In genomic region chr10:15313844-15314243, GRCh38 we compare ENCODE assay signal across 12 cellular contexts. TPM values are rescaled to one million over a fixed set of nuclear protein-coding genes. Genes with fewer than 3 reads are reported as not detected.
DNase-seq lines count a peak whose midpoint lies in the region; ATAC-seq and TF ChIP-seq lines count a peak whose summit lies in the region.
"Had no signal": no experiment of that assay in that cellular context is flagged by ENCODE, and none has a peak within 500 bp of the region (broad histone marks: within the 10 kb centered on the region; RNA-seq: fewer than 3 reads in every experiment).

No MANE protein-coding gene starts in this region.

- peak overlapping the region in 3 of 4 donors; percentile 25 to 69 (median 46) for H3K27ac ChIP-seq in sigmoid colon
- H3K27ac ChIP-seq: SK-N-MC had no signal

- H3K9me3 ChIP-seq in sigmoid colon = no peaks in the 10 kb centered on the region
- H3K9me3 ChIP-seq: thyroid gland had no signal

- no peak for TF ChIP-seq EP300 in sigmoid colon (IDR thresholded peaks at IDR 0.05)

- peaks cover 0 to 38% (median 18%) of the 10 kb centered on the region in 4 donors for H3K4me1 ChIP-seq in sigmoid colon

- H3K4me3 ChIP-seq in sigmoid colon = peak overlapping the region in 2 of 4 donors; percentile 11 to 25
- H3K4me3 ChIP-seq: SK-N-MC, thyroid gland had no signal

- 27 to 71% methylated on average over 13 of the region's 13 CpGs for WGBS in sigmoid colon, 2 donors

- ATAC-seq in left lobe of liver = peak; percentile 59
- no peak for ATAC-seq in HG02852 (IDR thresholded peaks at IDR 0.05; ENCODE audit: unreplicated experiment)
- ATAC-seq in HG03439 (IDR thresholded peaks at IDR 0.05; ENCODE audit: unreplicated experiment) = no peak

- H3K4me1 Mint-ChIP-seq in activated T-helper 1 cell treated with anti-CD3 and anti-CD28 coated beads, Interleukin-12 subunit alpha, Interleukin-12 subunit beta, Interleukin-2, Interleukin-4 antibody, amounts not matched to agents 30 ng/mL and 10 ng/mL and 1 ng/mL, durations not matched to agents 14 hours and 24 hours and 36 hours (ENCODE audit: low read depth) = no peaks in the 10 kb centered on the region

- H3K27ac Mint-ChIP-seq in activated T-helper 1 cell treated with anti-CD3 and anti-CD28 coated beads, Interleukin-12 subunit alpha, Interleukin-12 subunit beta, Interleukin-2, Interleukin-4 antibody, amounts not matched to agents 30 ng/mL and 10 ng/mL and 1 ng/mL, durations not matched to agents 14 hours and 24 hours and 36 hours = no peak overlapping the region
- H3K27ac Mint-ChIP-seq: immature natural killer cell had no signal

- no peak overlapping the region for H3K4me3 Mint-ChIP-seq in activated T-helper 1 cell treated with anti-CD3 and anti-CD28 coated beads, Interleukin-12 subunit alpha, Interleukin-12 subunit beta, Interleukin-2, Interleukin-4 antibody, amounts not matched to agents 30 ng/mL and 10 ng/mL and 1 ng/mL, durations not matched to agents 14 hours and 24 hours and 36 hours
- H3K4me3 Mint-ChIP-seq: immature natural killer cell had no signal

- H3K36me3 Mint-ChIP-seq in activated T-helper 1 cell treated with anti-CD3 and anti-CD28 coated beads, Interleukin-12 subunit alpha, Interleukin-12 subunit beta, Interleukin-2, Interleukin-4 antibody, amounts not matched to agents 30 ng/mL and 10 ng/mL and 1 ng/mL, durations not matched to agents 14 hours and 24 hours and 36 hours (ENCODE audit: low read depth) = no peaks in the 10 kb centered on the region
- H3K36me3 Mint-ChIP-seq: immature natural killer cell had no signal

- no peak for TF ChIP-seq POLR2A in sigmoid colon (IDR thresholded peaks at IDR 0.05)

- no peaks in the 10 kb centered on the region for H3K9me3 Mint-ChIP-seq in activated T-helper 1 cell treated with anti-CD3 and anti-CD28 coated beads, Interleukin-12 subunit alpha, Interleukin-12 subunit beta, Interleukin-2, Interleukin-4 antibody, amounts not matched to agents 30 ng/mL and 10 ng/mL and 1 ng/mL, durations not matched to agents 14 hours and 24 hours and 36 hours
- H3K9me3 Mint-ChIP-seq: immature natural killer cell had no signal

- no peak for TF ChIP-seq CTCF in sigmoid colon (IDR thresholded peaks at IDR 0.05)

- H3K27me3 Mint-ChIP-seq in activated T-helper 1 cell treated with anti-CD3 and anti-CD28 coated beads, Interleukin-12 subunit alpha, Interleukin-12 subunit beta, Interleukin-2, Interleukin-4 antibody, amounts not matched to agents 30 ng/mL and 10 ng/mL and 1 ng/mL, durations not matched to agents 14 hours and 24 hours and 36 hours (ENCODE audit: insufficient read depth) = peaks cover 2% of the 10 kb centered on the region

- H3K36me3 ChIP-seq in sigmoid colon = no peaks in the 10 kb centered on the region
- H3K36me3 ChIP-seq: thyroid gland had no signal

- H3K27me3 ChIP-seq in sigmoid colon = no peaks in the 10 kb centered on the region
- H3K27me3 ChIP-seq: thyroid gland had no signal

- intact Hi-C loops in sigmoid colon (cut with DNase I) = loop anchor here (1.0 kb wide), 1 partner anchor 56 kb away; no protein-coding TSS in a partner anchor
- intact Hi-C loops in activated T-helper 1 cell treated with anti-CD3 and anti-CD28 coated beads, Interleukin-12 subunit alpha, Interleukin-12 subunit beta, Interleukin-2, Interleukin-4 antibody, amounts not matched to agents 30 ng/mL and 10 ng/mL and 1 ng/mL, durations not matched to agents 14 hours and 24 hours and 36 hours (cut with micrococcal nuclease) = no loop called here

- DNase-seq in KBM-7 (peak; percentile 96), dermis microvascular lymphatic vessel endothelial cell (ENCODE audit: low read depth in 2 of 2) (peak; percentile 95 to 98), left lobe of liver (ENCODE audit: low spot score) (no peak), sigmoid colon (peak; percentile 73), NCI-H2171 (lab: John Stamatoyannopoulos, UW) (no peak)
- no peak for DNase-seq in activated T-helper 1 cell treated with anti-CD3 and anti-CD28 coated beads, Interleukin-12 subunit alpha, Interleukin-12 subunit beta, Interleukin-2, Interleukin-4 antibody, amounts not matched to agents 30 ng/mL and 10 ng/mL and 1 ng/mL, durations not matched to agents 14 hours and 24 hours and 36 hours (ENCODE audit: low spot score)
- DNase-seq: immature natural killer cell; stimulated activated CD4-positive, alpha-beta T cell treated with anti-CD3 and anti-CD28 coated beads, Interleukin-1b, Interleukin-23, amount 100 ng/mL, for 48 hours had no signal

- in situ Hi-C loops in KBM-7 (cut with MboI; ENCODE audit: low pct_unique_long_range_greater_than_20kb, low sequenced_read_pairs) = no loop called here

RNA-seq across cellular contexts. Expression of gene FAM171A1, which starts 57.2 kb away (rescaled TPM):
- total RNA-seq in dermis microvascular lymphatic vessel endothelial cell = 29.8 and 55.1 TPM in 2 replicates
- total RNA-seq in left lobe of liver = 8.6 TPM
- 1 to 10 TPM; 4.3 to 9.7 (median 6.4) TPM for total RNA-seq in sigmoid colon
- polyA plus RNA-seq in sigmoid colon = 10 to 100 TPM in 1 of 3 donors, 1 to 10 TPM in 2; 6.7 to 29.0 (median 7.2) TPM
- total RNA-seq in activated T-helper 1 cell treated with anti-CD3 and anti-CD28 coated beads, Interleukin-12 subunit alpha, Interleukin-12 subunit beta, Interleukin-2, Interleukin-4 antibody, amounts not matched to agents 30 ng/mL and 10 ng/mL and 1 ng/mL, durations not matched to agents 14 hours and 24 hours and 36 hours = 0.96 and 1.5 TPM in 2 replicates

Comparison
In these comparisons a context has a peak if more than half of its experiments do, and no peak if none do; other contexts are left out.
1. DNase-seq: peak in KBM-7 (single experiment), dermis microvascular lymphatic vessel endothelial cell (2 of 2) and sigmoid colon (single experiment); none in left lobe of liver (single experiment), activated T-helper 1 cell treated with anti-CD3 and anti-CD28 coated beads, Interleukin-12 subunit alpha, Interleukin-12 subunit beta, Interleukin-2, Interleukin-4 antibody, amounts not matched to agents 30 ng/mL and 10 ng/mL and 1 ng/mL, durations not matched to agents 14 hours and 24 hours and 36 hours (single experiment) and NCI-H2171 (single experiment).